ENCODE assay signal across 9 cellular contexts in genomic region chr5:37838933-37839341, GRCh38. TPM values are rescaled to one million over a fixed set of nuclear protein-coding genes. Genes with fewer than 3 reads are reported as not detected.
A peak's percentile ranks its signal among the peaks of the same experiment; 100 is the strongest.
DNase-seq lines count a peak whose midpoint lies in the region; ATAC-seq and TF ChIP-seq lines count a peak whose summit lies in the region.
"Had no signal": no experiment of that assay in that cellular context is flagged by ENCODE, and none has a peak within 500 bp of the region (broad histone marks: within the 10 kb centered on the region; RNA-seq: fewer than 3 reads in every experiment).

No MANE protein-coding gene starts in this region.

- TF ChIP-seq CTCF in foreskin fibroblast (IDR thresholded peaks at IDR 0.05; ENCODE audit: low read depth, low read length) (no peak), left lung (IDR thresholded peaks at IDR 0.05) (no peak)

- peaks cover 13% of the 10 kb centered on the region for H3K4me1 ChIP-seq in rectal smooth muscle tissue (ENCODE audit: control insufficient read depth, insufficient read depth, low read length)
- H3K4me1 ChIP-seq in left lung: peaks cover 19 to 48% of the 10 kb centered on the region in 2 donors

- DNase-seq in Daoy (ENCODE audit: low read depth) (peak; percentile 34), NCI-H2196 treated with DMSO at 0.1 percent for 48 hours (lab: John Stamatoyannopoulos, UW; ENCODE audit: unreplicated experiment) (peak; percentile 32), foreskin fibroblast (peak in 1 of 2 donors; percentile 45), NCI-H2107 treated with DMSO at 0.1 percent for 48 hours (lab: John Stamatoyannopoulos, UW; ENCODE audit: unreplicated experiment) (no peak), left lung (no peak)
- DNase-seq: NCI-H1048 had no signal

- H3K9me3 ChIP-seq in left lung: no peaks in the 10 kb centered on the region

- peak overlapping the region; percentile 47 to 86 for H3K4me3 ChIP-seq in foreskin fibroblast (ENCODE audit: low read depth in 1 of 2, low read length in 2 of 2)
- peak overlapping the region; percentile 79 for H3K4me3 ChIP-seq in rectal smooth muscle tissue (ENCODE audit: low read length)
- H3K4me3 ChIP-seq in left lung: no peak overlapping the region

- no peak overlapping the region for H3K9ac ChIP-seq in rectal smooth muscle tissue (ENCODE audit: low read length)

- intact Hi-C loops in left lung (cut with DNase I): loop anchor here in 1 of 2 donors (5.0 kb wide), 1 partner anchor 353 kb away; no protein-coding TSS in a partner anchor

- ATAC-seq in HG03565 (IDR thresholded peaks at IDR 0.05; ENCODE audit: unreplicated experiment): no peak
- no peak for ATAC-seq in HG03378 (IDR thresholded peaks at IDR 0.05; ENCODE audit: unreplicated experiment)
- no peak for ATAC-seq in left lung

- H3K27ac ChIP-seq in rectal smooth muscle tissue (ENCODE audit: low read depth, low read length): peak overlapping the region; percentile 93
- H3K27ac ChIP-seq in left lung: no peak overlapping the region

- H3K36me3 ChIP-seq in rectal smooth muscle tissue (ENCODE audit: control insufficient read depth, insufficient read depth, low read length): no peaks in the 10 kb centered on the region
- H3K36me3 ChIP-seq in left lung: no peaks in the 10 kb centered on the region

- peaks cover 10% of the 10 kb centered on the region for H3K27me3 ChIP-seq in rectal smooth muscle tissue (ENCODE audit: control insufficient read depth, insufficient read depth, low read length)
- H3K27me3 ChIP-seq in left lung: peaks cover 91 to 100% of the 10 kb centered on the region in 2 donors

RNA-seq across cellular contexts. Expression of gene GDNF, which starts 0.9 kb away (rescaled TPM):
- 1.7 and 1.8 TPM in 2 replicates for total RNA-seq in Daoy (2014; rRNA removed; shearing (Covaris generic))
- not detected for total RNA-seq in left lung

Comparison
In these comparisons a context has a peak if more than half of its experiments do, and no peak if none do; other contexts are left out.
1. DNase-seq: peak in Daoy (single experiment) and NCI-H2196 treated with DMSO at 0.1 percent for 48 hours (single experiment); none in NCI-H2107 treated with DMSO at 0.1 percent for 48 hours (single experiment) and left lung (0 of 2).
2. H3K4me3 ChIP-seq: peak in foreskin fibroblast (2 of 2) and rectal smooth muscle tissue (single experiment); none in left lung (0 of 2).